8 cellular contexts compared by ENCODE assay signal in genomic region chr9:112711050-112711689, GRCh38. TPM values are rescaled to one million over a fixed set of nuclear protein-coding genes. Genes with fewer than 3 reads are reported as not detected.
DNase-seq lines count a peak whose midpoint lies in the region; ATAC-seq, FAIRE-seq and TF ChIP-seq lines count a peak whose summit lies in the region.

No MANE protein-coding gene starts in this region.

- TF ChIP-seq CTCF in BE2C (IDR thresholded peaks at IDR 0.05; ENCODE audit: low read depth, low read length) (peak; percentile 83), astrocyte (IDR thresholded peaks at IDR 0.05; ENCODE audit: insufficient read depth, low read depth, low read length) (peak; percentile 68)

- H3K27ac ChIP-seq in astrocyte (ENCODE audit: low read depth, low read length) = no peak overlapping the region

- H3K27me3 ChIP-seq in BE2C = no peaks in the 10 kb centered on the region
- no peaks in the 10 kb centered on the region for H3K27me3 ChIP-seq in astrocyte (ENCODE audit: insufficient read depth, low read length)

- no peak overlapping the region for H3K4me2 ChIP-seq in astrocyte (ENCODE audit: low read length)

- no peaks in the 10 kb centered on the region for H3K9me3 ChIP-seq in BE2C
- H3K9me3 ChIP-seq in astrocyte (ENCODE audit: insufficient read depth, low read depth, low read length) = no peaks in the 10 kb centered on the region

- no peak overlapping the region for H2AFZ ChIP-seq in astrocyte (ENCODE audit: low read depth, low read length)

- no peaks in the 10 kb centered on the region for H3K4me1 Mint-ChIP-seq in astrocyte (ENCODE audit: low read depth, unreplicated experiment)
- peaks cover 44% of the 10 kb centered on the region for H3K4me1 Mint-ChIP-seq in activated T-cell treated with anti-CD3 and anti-CD28 coated beads, Interleukin-2, amount 50 U/mL, for 24 hours (ENCODE audit: low read depth)

- H3K79me2 ChIP-seq in astrocyte (ENCODE audit: insufficient read depth, low read length) = peaks cover 42% of the 10 kb centered on the region

- H3K4me1 ChIP-seq in BE2C (no peaks in the 10 kb centered on the region), astrocyte (ENCODE audit: insufficient read depth, low read length) (no peaks in the 10 kb centered on the region)

- no peak for FAIRE-seq in HTR-8/SVneo (lab: Jason Lieb, UNC)
- FAIRE-seq in astrocyte (lab: Jason Lieb, UNC) = no peak
- no peak for FAIRE-seq in RCC 7860 (lab: Jason Lieb, UNC)

- H3K4me3 ChIP-seq in BE2C (ENCODE audit: low read depth, low read length) (no peak overlapping the region), astrocyte (ENCODE audit: insufficient read depth, low read depth, low read length) (no peak overlapping the region)

- H3K9me3 Mint-ChIP-seq in astrocyte (ENCODE audit: unreplicated experiment) = no peaks in the 10 kb centered on the region
- no peaks in the 10 kb centered on the region for H3K9me3 Mint-ChIP-seq in activated T-cell treated with anti-CD3 and anti-CD28 coated beads, Interleukin-2, amount 50 U/mL, for 24 hours

- H3K9ac ChIP-seq in astrocyte (ENCODE audit: low read length) = no peak overlapping the region

- DNase-seq in BE2C (peak; percentile 27), HTR-8/SVneo (ENCODE audit: insufficient read length, low spot score) (peak; percentile 9), astrocyte (ENCODE audit: low read depth) (peak; percentile 18), left colon (no peak), RCC 7860 (ENCODE audit: low spot score) (no peak)
- DNase-seq in activated T-cell treated with anti-CD3 and anti-CD28 coated beads, Interleukin-2, amount 50 U/mL, for 24 hours = no peak

- H3K27ac Mint-ChIP-seq in astrocyte (ENCODE audit: unreplicated experiment) = no peak overlapping the region
- no peak overlapping the region for H3K27ac Mint-ChIP-seq in activated T-cell treated with anti-CD3 and anti-CD28 coated beads, Interleukin-2, amount 50 U/mL, for 24 hours

- peaks cover 10% of the 10 kb centered on the region for H4K20me1 ChIP-seq in astrocyte (ENCODE audit: insufficient read depth, low read length)

- no peaks in the 10 kb centered on the region for H3K27me3 Mint-ChIP-seq in astrocyte (ENCODE audit: low read depth, unreplicated experiment)
- no peaks in the 10 kb centered on the region for H3K27me3 Mint-ChIP-seq in activated T-cell treated with anti-CD3 and anti-CD28 coated beads, Interleukin-2, amount 50 U/mL, for 24 hours

- no peaks in the 10 kb centered on the region for H3K36me3 Mint-ChIP-seq in astrocyte (ENCODE audit: low read depth, unreplicated experiment)
- peaks cover 61% of the 10 kb centered on the region for H3K36me3 Mint-ChIP-seq in activated T-cell treated with anti-CD3 and anti-CD28 coated beads, Interleukin-2, amount 50 U/mL, for 24 hours (ENCODE audit: low read depth)

- intact Hi-C loops in left colon (cut with DNase I, micrococcal nuclease) = loop anchor here in 1 of 2 donors (5.0 to 10.0 kb wide), 2 partner anchors 81 to 336 kb away; no protein-coding TSS in a partner anchor

- H3K4me3 Mint-ChIP-seq in astrocyte (ENCODE audit: unreplicated experiment) = no peak overlapping the region
- H3K4me3 Mint-ChIP-seq in activated T-cell treated with anti-CD3 and anti-CD28 coated beads, Interleukin-2, amount 50 U/mL, for 24 hours = no peak overlapping the region

- ATAC-seq in left colon (peak; percentile 45), GM19395 (IDR thresholded peaks at IDR 0.05; ENCODE audit: unreplicated experiment) (no peak), GM18502 (IDR thresholded peaks at IDR 0.05; ENCODE audit: poor library complexity, unreplicated experiment) (no peak)

- no peaks in the 10 kb centered on the region; the same call in 1 of the 2 replicates for H3K36me3 ChIP-seq in BE2C
- peaks cover 2% of the 10 kb centered on the region for H3K36me3 ChIP-seq in astrocyte (ENCODE audit: insufficient read depth, low read length)

RNA-seq across cellular contexts. Expression of gene INIP, which starts 6.7 kb away (rescaled TPM):
- polyA plus RNA-seq in BE2C (2012; ENCODE audit: insufficient read depth, insufficient read length, low read depth) = 10.8 TPM
- 22.0 and 23.1 TPM in 2 replicates for total RNA-seq in astrocyte
- total RNA-seq in left colon = 10 to 100 TPM; 27.3 to 31.9 TPM

RNA-seq across cellular contexts. Expression of gene SNX30, which starts 39.4 kb away (rescaled TPM):
- polyA plus RNA-seq in BE2C (2012; ENCODE audit: insufficient read depth, insufficient read length, low read depth) = 1.7 TPM
- total RNA-seq in astrocyte = 12.8 and 14.4 TPM in 2 replicates
- total RNA-seq in left colon = 10 to 100 TPM; 30.7 to 35.3 TPM

Comparison
In these comparisons a context has a peak if more than half of its experiments do, and no peak if none do; other contexts are left out.
1. DNase-seq: peak in BE2C (single experiment), HTR-8/SVneo (single experiment) and astrocyte (single experiment); none in left colon (0 of 2), activated T-cell treated with anti-CD3 and anti-CD28 coated beads, Interleukin-2, amount 50 U/mL, for 24 hours (single experiment) and RCC 7860 (single experiment).